8 cellular contexts compared by ENCODE assay signal in genomic region chr2:174487536-174488162, GRCh38. TPM values are rescaled to one million over a fixed set of nuclear protein-coding genes. Genes with fewer than 3 reads are reported as not detected.
A peak's percentile ranks its signal among the peaks of the same experiment; 100 is the strongest.
DNase-seq lines count a peak whose midpoint lies in the region; FAIRE-seq and TF ChIP-seq lines count a peak whose summit lies in the region.

No MANE protein-coding gene starts in this region.

- H3K9ac ChIP-seq in SK-N-MC (ENCODE audit: insufficient read length): peak overlapping the region; percentile 76
- peak overlapping the region; percentile 66 to 86 (median 75) for H3K9ac ChIP-seq in skeletal muscle tissue (ENCODE audit: low read depth in 1 of 3, low read length in 3 of 3)

- H3K27me3 ChIP-seq in skeletal muscle tissue (ENCODE audit: control insufficient read depth in 3 of 3, insufficient read depth in 3 of 3, low read length in 3 of 3): no peaks in the 10 kb centered on the region

- no peak for DNase-seq in activated naive CD4-positive, alpha-beta T cell treated with anti-CD3 and anti-CD28 coated beads for 36 hours
- no peak for DNase-seq in activated naive CD4-positive, alpha-beta T cell treated with anti-CD3 and anti-CD28 coated beads, Interleukin-2, amount 50 U/mL, for 16 hours
- DNase-seq in SK-N-MC (ENCODE audit: low read depth, low spot score): no peak
- no peak for DNase-seq in glutamatergic neuron
- no peak for DNase-seq in activated effector memory CD4-positive, alpha-beta T cell treated with anti-CD3 and anti-CD28 coated beads, Interleukin-2, amount 50 U/mL, for 16 hours
- no peak for DNase-seq in SK-N-DZ (ENCODE audit: low spot score)
- no peak for DNase-seq in frontal cortex (ENCODE audit: low spot score in 2 of 2)

- H3K27ac Mint-ChIP-seq in activated naive CD4-positive, alpha-beta T cell treated with anti-CD3 and anti-CD28 coated beads for 36 hours: peak overlapping the region; percentile 95
- peak overlapping the region; percentile 97 for H3K27ac Mint-ChIP-seq in glutamatergic neuron (ENCODE audit: unreplicated experiment)

- CTCF ChIA-PET in activated naive CD4-positive, alpha-beta T cell treated with anti-CD3 and anti-CD28 coated beads for 36 hours (lab: Charles Lee): interaction anchor here (2.3 to 6.4 kb wide), 2 partner anchors 16 to 26 kb away, joined by 7 to 52 read pairs; no protein-coding TSS in a partner anchor

- peaks cover 0 to 11% (median 7%) of the 10 kb centered on the region in 3 donors for H3K4me1 ChIP-seq in skeletal muscle tissue (ENCODE audit: control insufficient read depth in 3 of 3, insufficient read depth in 3 of 3, low read length in 3 of 3)

- H3K27me3 Mint-ChIP-seq in activated naive CD4-positive, alpha-beta T cell treated with anti-CD3 and anti-CD28 coated beads for 36 hours (ENCODE audit: low read depth): no peaks in the 10 kb centered on the region
- peaks cover 2% of the 10 kb centered on the region for H3K27me3 Mint-ChIP-seq in glutamatergic neuron (ENCODE audit: unreplicated experiment)

- H3K4me3 Mint-ChIP-seq in activated naive CD4-positive, alpha-beta T cell treated with anti-CD3 and anti-CD28 coated beads for 36 hours: peak overlapping the region; percentile 97
- peak overlapping the region; percentile 93 for H3K4me3 Mint-ChIP-seq in glutamatergic neuron (ENCODE audit: unreplicated experiment)

- TF ChIP-seq CTCF in glutamatergic neuron (IDR thresholded peaks at IDR 0.05; ENCODE audit: partially characterized antibody, unreplicated experiment): no peak

- FAIRE-seq in frontal cortex (lab: Jason Lieb, UNC): no peak

- H3K4me3 ChIP-seq in SK-N-MC (peak overlapping the region; percentile 81), skeletal muscle tissue (ENCODE audit: low read length in 3 of 3) (peak overlapping the region; percentile 74 to 92 (median 81))

- H3K4me1 Mint-ChIP-seq in activated naive CD4-positive, alpha-beta T cell treated with anti-CD3 and anti-CD28 coated beads for 36 hours (ENCODE audit: low read depth): peaks cover 53% of the 10 kb centered on the region
- peaks cover 1% of the 10 kb centered on the region for H3K4me1 Mint-ChIP-seq in glutamatergic neuron (ENCODE audit: low read depth, unreplicated experiment)

- peak overlapping the region; percentile 82 for H3K27ac ChIP-seq in SK-N-MC
- peak overlapping the region; percentile 93 for H3K27ac ChIP-seq in skeletal muscle tissue (ENCODE audit: low read depth, low read length)

- H3K36me3 Mint-ChIP-seq in activated naive CD4-positive, alpha-beta T cell treated with anti-CD3 and anti-CD28 coated beads for 36 hours (ENCODE audit: low read depth): peaks cover 9% of the 10 kb centered on the region
- H3K36me3 Mint-ChIP-seq in glutamatergic neuron (ENCODE audit: unreplicated experiment): peaks cover 4% of the 10 kb centered on the region

- H3K9me3 ChIP-seq in SK-N-MC (ENCODE audit: low read depth, low read length) (no peaks in the 10 kb centered on the region), skeletal muscle tissue (ENCODE audit: control insufficient read depth in 3 of 3, low read length in 3 of 3) (no peaks in the 10 kb centered on the region)

- H3K36me3 ChIP-seq in SK-N-MC (ENCODE audit: insufficient read depth, low read length) (no peaks in the 10 kb centered on the region), skeletal muscle tissue (ENCODE audit: control insufficient read depth in 3 of 3, insufficient read depth in 3 of 3, low read length in 3 of 3) (no peaks in the 10 kb centered on the region)

- intact Hi-C loops in activated naive CD4-positive, alpha-beta T cell treated with anti-CD3 and anti-CD28 coated beads for 36 hours (cut with micrococcal nuclease): loop anchor here (1.0 to 2.0 kb wide), 12 partner anchors 60 to 681 kb away; partner anchors contain the start of genes ATF2, OLA1, SCRN3 and SP3

- peaks cover 3% of the 10 kb centered on the region for H3K9me3 Mint-ChIP-seq in activated naive CD4-positive, alpha-beta T cell treated with anti-CD3 and anti-CD28 coated beads for 36 hours
- peaks cover 6% of the 10 kb centered on the region for H3K9me3 Mint-ChIP-seq in glutamatergic neuron (ENCODE audit: unreplicated experiment)

RNA-seq across cellular contexts. Expression of gene GPR155, which starts 0.8 kb away (rescaled TPM):
- 10 to 100 TPM in 1 of 2 experiments, 1 to 10 TPM in 1; 9.2 to 11.0 TPM for total RNA-seq in activated naive CD4-positive, alpha-beta T cell treated with anti-CD3 and anti-CD28 coated beads for 36 hours
- total RNA-seq in glutamatergic neuron (ENCODE audit: unreplicated experiment): 51.1 TPM
- total RNA-seq in skeletal muscle tissue: 3.1 TPM
- polyA plus RNA-seq in SK-N-DZ (2014; cell fraction: cytosol; rRNA removed): 1.0 and 1.4 TPM in 2 replicates
- polyA plus RNA-seq in SK-N-DZ (2014; cell fraction: nucleus; rRNA removed): 0.99 and 1.1 TPM in 2 replicates
- total RNA-seq in frontal cortex: 14.7 TPM
